8 cellular contexts compared by ENCODE assay signal in the genomic region with DNA sequence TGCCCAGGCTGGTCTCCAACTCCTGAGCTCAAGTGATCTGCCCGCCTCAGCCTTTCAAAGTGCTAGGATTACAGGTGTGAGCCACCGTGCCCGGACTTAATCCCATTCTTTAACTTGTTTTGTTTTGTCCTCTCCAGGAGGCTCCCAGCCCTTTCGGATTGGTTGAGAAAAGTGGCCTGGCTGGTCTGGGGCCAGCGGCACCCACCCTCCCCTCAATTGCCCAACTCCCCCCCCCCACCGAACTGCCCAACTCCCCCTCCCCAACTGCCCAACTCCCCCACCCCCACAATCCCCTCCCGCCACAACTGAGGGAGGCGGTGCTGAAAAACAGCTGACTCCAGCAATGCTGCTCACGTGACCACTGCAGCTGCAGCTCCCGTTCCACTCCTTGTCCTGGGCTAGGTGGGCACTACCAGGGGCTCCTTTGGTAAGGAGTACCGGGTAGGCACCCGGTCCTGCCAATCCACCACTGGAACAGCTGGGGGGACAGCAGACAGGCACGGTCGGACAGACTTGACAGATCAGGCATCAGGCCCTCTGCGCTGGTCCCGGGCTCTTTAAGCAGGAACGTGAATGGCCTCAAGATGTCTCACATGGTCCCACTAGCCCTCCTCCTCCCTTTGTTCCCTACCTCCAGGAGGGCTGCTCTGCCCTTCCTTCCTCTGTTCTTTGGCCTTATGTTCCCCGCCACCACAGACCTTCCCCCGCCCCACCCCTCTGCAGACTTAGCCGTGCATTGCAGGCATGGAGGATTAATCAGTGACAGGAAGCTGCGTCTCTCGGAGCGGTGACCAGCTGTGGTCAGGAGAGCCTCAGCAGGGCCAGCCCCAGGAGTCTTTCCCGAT. TPM values are rescaled to one million over a fixed set of nuclear protein-coding genes. Genes with fewer than 3 reads are reported as not detected.
DNase-seq lines count a peak whose midpoint lies in the region; ATAC-seq and TF ChIP-seq lines count a peak whose summit lies in the region.

A gene (plus strand): TSS at position 720 of the 845 bp plus-strand sequence. CDS start 158 bp downstream, outside the sequence.

- ATAC-seq in GM21737 (IDR thresholded peaks at IDR 0.05; ENCODE audit: unreplicated experiment), result peak; percentile 39
- peak; percentile 81 for ATAC-seq in activated CD8-positive, alpha-beta T cell treated with anti-CD3 and anti-CD28 coated beads for 36 hours
- ATAC-seq in esophagus mucosa, result peak; percentile 59
- ATAC-seq in HG02885 (IDR thresholded peaks at IDR 0.05; ENCODE audit: poor library complexity, unreplicated experiment), result no peak

- CTCF ChIA-PET in activated CD8-positive, alpha-beta T cell treated with anti-CD3 and anti-CD28 coated beads for 36 hours (lab: Charles Lee), result interaction anchor here (0.8 to 2.9 kb wide), 13 partner anchors 9 to 157 kb away, joined by 3 to 19 read pairs (median 4); a partner anchor contains a TSS

- DNase-seq in CD1c-positive myeloid dendritic cell (ENCODE audit: extremely low spot score) (peak; percentile 70), NCI-H2171 treated with DMSO at 0.1 percent for 48 hours (lab: John Stamatoyannopoulos, UW) (peak; percentile 71), midbrain (lab: John Stamatoyannopoulos, UW) (peak; percentile 86)
- peak; percentile 75 for DNase-seq in activated CD8-positive, alpha-beta T cell treated with anti-CD3 and anti-CD28 coated beads for 36 hours

- POLR2A ChIA-PET in activated CD8-positive, alpha-beta T cell treated with anti-CD3 and anti-CD28 coated beads for 36 hours (lab: Charles Lee), result interaction anchor here (0.6 to 1.9 kb wide), 7 partner anchors 12 to 29 kb away, joined by 3 to 6 read pairs (median 3); a partner anchor contains a TSS

- peaks cover 25% of the 10 kb centered on the region for H3K4me1 Mint-ChIP-seq in activated CD8-positive, alpha-beta T cell treated with anti-CD3 and anti-CD28 coated beads for 36 hours (ENCODE audit: low read depth)
- H3K4me1 Mint-ChIP-seq in stimulated activated naive CD8-positive, alpha-beta T cell treated with anti-CD3 and anti-CD28 coated beads, Interleukin-15, Interleukin-2, amounts not matched to agents 100 ng/mL and 50 ng/mL, for 24 hours (ENCODE audit: low read depth), result peaks cover 37% of the 10 kb centered on the region

- TF ChIP-seq CTCF in activated CD8-positive, alpha-beta T cell treated with anti-CD3 and anti-CD28 coated beads for 36 hours (IDR thresholded peaks at IDR 0.05), result no peak

- no peaks in the 10 kb centered on the region for H3K27me3 Mint-ChIP-seq in activated CD8-positive, alpha-beta T cell treated with anti-CD3 and anti-CD28 coated beads for 36 hours
- H3K27me3 Mint-ChIP-seq in stimulated activated naive CD8-positive, alpha-beta T cell treated with anti-CD3 and anti-CD28 coated beads, Interleukin-15, Interleukin-2, amounts not matched to agents 100 ng/mL and 50 ng/mL, for 24 hours, result no peaks in the 10 kb centered on the region

- H3K27ac Mint-ChIP-seq in activated CD8-positive, alpha-beta T cell treated with anti-CD3 and anti-CD28 coated beads for 36 hours, result peak within 1 kb of the TSS; percentile 45
- H3K27ac Mint-ChIP-seq in stimulated activated naive CD8-positive, alpha-beta T cell treated with anti-CD3 and anti-CD28 coated beads, Interleukin-15, Interleukin-2, amounts not matched to agents 100 ng/mL and 50 ng/mL, for 24 hours, result peak within 1 kb of the TSS; percentile 55

- no peaks in the 10 kb centered on the region for H3K9me3 Mint-ChIP-seq in activated CD8-positive, alpha-beta T cell treated with anti-CD3 and anti-CD28 coated beads for 36 hours
- no peaks in the 10 kb centered on the region for H3K9me3 Mint-ChIP-seq in stimulated activated naive CD8-positive, alpha-beta T cell treated with anti-CD3 and anti-CD28 coated beads, Interleukin-15, Interleukin-2, amounts not matched to agents 100 ng/mL and 50 ng/mL, for 24 hours

- intact Hi-C loops in activated CD8-positive, alpha-beta T cell treated with anti-CD3 and anti-CD28 coated beads for 36 hours (cut with micrococcal nuclease), result no loop called here

- H3K4me3 Mint-ChIP-seq in activated CD8-positive, alpha-beta T cell treated with anti-CD3 and anti-CD28 coated beads for 36 hours, result peak within 1 kb of the TSS; percentile 59
- H3K4me3 Mint-ChIP-seq in stimulated activated naive CD8-positive, alpha-beta T cell treated with anti-CD3 and anti-CD28 coated beads, Interleukin-15, Interleukin-2, amounts not matched to agents 100 ng/mL and 50 ng/mL, for 24 hours, result peak within 1 kb of the TSS; percentile 69

- no peaks in the 10 kb centered on the region for H3K36me3 Mint-ChIP-seq in activated CD8-positive, alpha-beta T cell treated with anti-CD3 and anti-CD28 coated beads for 36 hours (ENCODE audit: low read depth)
- H3K36me3 Mint-ChIP-seq in stimulated activated naive CD8-positive, alpha-beta T cell treated with anti-CD3 and anti-CD28 coated beads, Interleukin-15, Interleukin-2, amounts not matched to agents 100 ng/mL and 50 ng/mL, for 24 hours (ENCODE audit: low read depth), result no peaks in the 10 kb centered on the region

RNA-seq across cellular contexts. Expression of the gene that starts here (rescaled TPM):
- under 1 TPM in 1 of 2 experiments, not detected in 1; 0.16 TPM for total RNA-seq in activated CD8-positive, alpha-beta T cell treated with anti-CD3 and anti-CD28 coated beads for 36 hours
- 3.5 TPM for total RNA-seq in esophagus mucosa

Comparison
In these comparisons a context has a peak if more than half of its experiments do, and no peak if none do; other contexts are left out.
1. Peak in DNase-seq and ATAC-seq in activated CD8-positive, alpha-beta T cell treated with anti-CD3 and anti-CD28 coated beads for 36 hours; RNA of the gene not detected or under 1 TPM.